Comparison of ENCODE assay signal across 8 cellular contexts in the genomic region with DNA sequence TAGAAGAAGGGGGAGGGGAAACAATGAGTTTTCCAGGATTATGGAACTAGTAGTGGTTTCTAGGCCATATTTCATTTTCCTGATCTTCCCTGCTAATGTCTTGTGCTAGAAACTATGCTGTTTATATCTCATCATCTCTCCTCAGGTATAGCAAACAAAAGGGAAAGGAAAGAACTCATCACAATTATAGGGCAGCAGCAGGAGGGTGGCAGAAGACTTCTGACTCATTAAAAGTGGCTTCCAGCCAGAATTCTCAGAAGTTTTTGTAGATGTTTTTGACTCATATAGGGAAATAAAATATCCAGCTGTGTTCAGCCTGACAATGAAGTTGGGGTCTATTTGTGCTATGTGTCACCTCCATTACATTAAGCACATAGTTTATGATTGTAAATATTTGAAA. TPM values are rescaled to one million over a fixed set of nuclear protein-coding genes. Genes with fewer than 3 reads are reported as not detected.
DNase-seq lines count a peak whose midpoint lies in the region; ATAC-seq and TF ChIP-seq lines count a peak whose summit lies in the region.

No MANE protein-coding gene starts in this region.

- H3K4me3 ChIP-seq in kidney epithelial cell (ENCODE audit: low read depth, low read length), result no peak overlapping the region

- peaks cover 7% of the 10 kb centered on the region for H3K36me3 Mint-ChIP-seq in activated naive CD4-positive, alpha-beta T cell treated with anti-CD3 and anti-CD28 coated beads, Interleukin-2, amount 10 ng/mL, durations not matched to agents 7 days and 5 days

- H3K27me3 Mint-ChIP-seq in activated naive CD4-positive, alpha-beta T cell treated with anti-CD3 and anti-CD28 coated beads, Interleukin-2, amount 10 ng/mL, durations not matched to agents 7 days and 5 days, result no peaks in the 10 kb centered on the region

- H3K4me3 Mint-ChIP-seq in activated naive CD4-positive, alpha-beta T cell treated with anti-CD3 and anti-CD28 coated beads, Interleukin-2, amount 10 ng/mL, durations not matched to agents 7 days and 5 days, result no peak overlapping the region

- H3K27ac Mint-ChIP-seq in activated naive CD4-positive, alpha-beta T cell treated with anti-CD3 and anti-CD28 coated beads, Interleukin-2, amount 10 ng/mL, durations not matched to agents 7 days and 5 days, result peak overlapping the region; percentile 25

- no peak for TF ChIP-seq CTCF in kidney epithelial cell (IDR thresholded peaks at IDR 0.05; ENCODE audit: insufficient read depth, low read length, poor library complexity, severe bottlenecking)

- H3K4me1 Mint-ChIP-seq in activated naive CD4-positive, alpha-beta T cell treated with anti-CD3 and anti-CD28 coated beads, Interleukin-2, amount 10 ng/mL, durations not matched to agents 7 days and 5 days, result peaks cover 44% of the 10 kb centered on the region

- CTCF ChIA-PET in activated naive CD4-positive, alpha-beta T cell treated with anti-CD3 and anti-CD28 coated beads, Interleukin-2, amount 10 ng/mL, durations not matched to agents 7 days and 5 days (lab: Charles Lee), result interaction anchor here (1.0 to 1.1 kb wide), 3 partner anchors 11 to 321 kb away, joined by 3 to 4 read pairs (median 3); no protein-coding TSS in a partner anchor

- H3K36me3 ChIP-seq in kidney epithelial cell (ENCODE audit: control insufficient read depth, insufficient read depth, low read length), result no peaks in the 10 kb centered on the region

- no peak for ATAC-seq in HG03139 (IDR thresholded peaks at IDR 0.05; ENCODE audit: unreplicated experiment)

- H3K27me3 ChIP-seq in kidney epithelial cell (ENCODE audit: control insufficient read depth, insufficient read depth, low read length), result no peaks in the 10 kb centered on the region

- DNase-seq in Daoy (ENCODE audit: low read depth) (peak; percentile 92), HS-5 (ENCODE audit: low read depth) (peak; percentile 89), kidney epithelial cell (ENCODE audit: low read depth) (peak; percentile 69), NCI-H1417 treated with DMSO at 0.1 percent for 48 hours (lab: John Stamatoyannopoulos, UW) (no peak), NCI-H1930 (lab: John Stamatoyannopoulos, UW) (no peak)
- no peak for DNase-seq in activated naive CD4-positive, alpha-beta T cell treated with anti-CD3 and anti-CD28 coated beads, Interleukin-2, amount 10 ng/mL, durations not matched to agents 7 days and 5 days
- DNase-seq in stimulated activated naive CD4-positive, alpha-beta T cell treated with Interleukin-2 at 50 U/mL for 16 hours (lab: John Stamatoyannopoulos, UW), result no peak

- H3K9me3 Mint-ChIP-seq in activated naive CD4-positive, alpha-beta T cell treated with anti-CD3 and anti-CD28 coated beads, Interleukin-2, amount 10 ng/mL, durations not matched to agents 7 days and 5 days, result no peaks in the 10 kb centered on the region

RNA-seq across cellular contexts. Expression of gene AHR, which starts 6.5 kb away (rescaled TPM):
- total RNA-seq in Daoy (2014; rRNA removed; shearing (Covaris generic)), result 79.7 and 91.9 TPM in 2 replicates
- 29.0 and 41.8 TPM in 2 replicates for total RNA-seq in kidney epithelial cell

Comparison
In these comparisons a context has a peak if more than half of its experiments do, and no peak if none do; other contexts are left out.
1. DNase-seq: peak in Daoy (single experiment), HS-5 (single experiment) and kidney epithelial cell (single experiment); none in activated naive CD4-positive, alpha-beta T cell treated with anti-CD3 and anti-CD28 coated beads, Interleukin-2, amount 10 ng/mL, durations not matched to agents 7 days and 5 days (single experiment), NCI-H1417 treated with DMSO at 0.1 percent for 48 hours (single experiment), stimulated activated naive CD4-positive, alpha-beta T cell treated with Interleukin-2 at 50 U/mL for 16 hours (single experiment) and NCI-H1930 (0 of 2).